13 cellular contexts compared by ENCODE assay signal in genomic region chr6:19824058-19824807, GRCh38. TPM values are rescaled to one million over a fixed set of nuclear protein-coding genes. Genes with fewer than 3 reads are reported as not detected.
"Had no signal": no experiment of that assay in that cellular context is flagged by ENCODE, and none has a peak within 500 bp of the region (broad histone marks: within the 10 kb centered on the region; RNA-seq: fewer than 3 reads in every experiment).

No MANE protein-coding gene starts in this region.

- H3K27ac ChIP-seq: adrenal gland, colonic mucosa, WERI-Rb-1 had no signal

- H3K4me3 ChIP-seq: adrenal gland, colonic mucosa, mucosa of descending colon had no signal

- DNase-seq: activated CD4-positive, alpha-beta memory T cell treated with anti-CD3 and anti-CD28 coated beads, Interleukin-2, amount 10 ng/mL, durations not matched to agents 7 days and 5 days; activated CD4-positive, alpha-beta T cell treated with anti-CD3 and anti-CD28 coated beads for 4 hours; activated effector memory CD4-positive, alpha-beta T cell treated with Interleukin-2 at 50 U/mL for 16 hours; activated naive CD4-positive, alpha-beta T cell treated with anti-CD3 and anti-CD28 coated beads, Interleukin-2, amount 50 U/mL, for 16 hours; activated T-cell treated with anti-CD3 and anti-CD28 coated beads, Interleukin-2, amount 50 U/mL, for 24 hours; adrenal gland; caudate nucleus; colonic mucosa; mammary epithelial cell; mucosa of descending colon; naive thymus-derived CD8-positive, alpha-beta T cell; small intestine; WERI-Rb-1 had no signal

- H3K4me1 ChIP-seq: adrenal gland, colonic mucosa had no signal

- H3K9me3 ChIP-seq: adrenal gland, colonic mucosa, mucosa of descending colon had no signal

- FAIRE-seq: small intestine had no signal

- H3K36me3 ChIP-seq: adrenal gland, colonic mucosa, WERI-Rb-1 had no signal

- H3K27me3 ChIP-seq: adrenal gland, colonic mucosa had no signal

RNA-seq across cellular contexts. Expression of gene ID4, which starts 12.9 kb away (rescaled TPM):
- total RNA-seq: activated CD4-positive, alpha-beta memory T cell treated with anti-CD3 and anti-CD28 coated beads, Interleukin-2, amount 10 ng/mL, durations not matched to agents 7 days and 5 days; naive thymus-derived CD8-positive, alpha-beta T cell had no signal
- polyA plus RNA-seq: naive thymus-derived CD8-positive, alpha-beta T cell had no signal
